ENCODE assay signal across 1 cellular context in the genomic region with DNA sequence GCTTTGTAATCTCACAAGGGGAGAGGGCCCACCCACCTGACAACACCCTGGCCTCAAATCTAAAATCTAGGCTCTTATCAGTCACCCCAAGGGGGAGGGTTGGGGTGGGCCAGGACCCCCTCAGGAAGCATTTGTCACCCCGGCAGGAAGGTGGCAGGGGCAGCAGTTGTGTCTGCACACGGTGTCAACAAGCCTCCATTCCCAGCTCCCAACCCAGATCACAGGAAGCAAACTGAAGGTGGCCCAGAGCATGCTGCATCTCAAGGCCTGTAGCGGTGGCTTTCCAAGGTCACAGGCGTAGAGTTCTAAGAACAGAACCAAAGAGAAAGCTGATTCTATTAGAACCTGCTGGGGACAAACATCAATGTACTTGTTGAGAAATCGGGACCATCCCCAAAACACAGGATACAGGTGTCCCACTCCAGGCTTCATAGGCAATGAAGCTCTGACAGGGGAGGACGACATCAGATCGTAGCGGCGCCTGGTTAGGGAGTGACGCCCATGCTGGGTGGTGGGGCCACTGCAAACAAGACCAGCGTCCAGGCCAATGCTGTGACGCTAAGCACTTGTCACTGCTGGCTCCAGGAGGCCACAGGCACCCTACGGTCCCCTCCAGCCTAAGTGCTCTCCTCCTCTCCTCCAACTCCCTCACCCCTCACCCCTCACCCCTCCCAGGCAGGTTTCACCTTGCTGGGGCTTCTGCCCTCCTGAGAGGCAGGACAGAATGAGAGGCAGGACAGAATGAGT.
TF ChIP-seq lines count a peak whose summit lies in the region.

No MANE protein-coding gene starts in this region.

TF ChIP-seq in GM23338, 12 proteins besides CTCF, POLR2A, EP300 and RAD21 (continued from another document):
- TF ChIP-seq ZNF462 (CRISPR knock-in tag; IDR thresholded peaks at IDR 0.05) (no peak), NANOG (IDR thresholded peaks at IDR 0.05; ENCODE audit: borderline replicate concordance) (no peak), EZH2 (IDR thresholded peaks at IDR 0.05; ENCODE audit: low read depth, unreplicated experiment) (no peak), ZNF331 (CRISPR knock-in tag; IDR thresholded peaks at IDR 0.05; ENCODE audit: low read depth) (no peak), CREB1 (CRISPR knock-in tag; IDR thresholded peaks at IDR 0.05; ENCODE audit: low read depth) (no peak), ETS1 (IDR thresholded peaks at IDR 0.05) (no peak), POLR2AphosphoS5 (IDR thresholded peaks at IDR 0.05; ENCODE audit: low read depth) (no peak), STAT1 (IDR thresholded peaks at IDR 0.05; ENCODE audit: unreplicated experiment) (no peak), ZNF114 (CRISPR knock-in tag; IDR thresholded peaks at IDR 0.05) (no peak), EZH2phosphoT487 (IDR thresholded peaks at IDR 0.05; ENCODE audit: unreplicated experiment) (no peak)
- TF ChIP-seq, protein P1, sequence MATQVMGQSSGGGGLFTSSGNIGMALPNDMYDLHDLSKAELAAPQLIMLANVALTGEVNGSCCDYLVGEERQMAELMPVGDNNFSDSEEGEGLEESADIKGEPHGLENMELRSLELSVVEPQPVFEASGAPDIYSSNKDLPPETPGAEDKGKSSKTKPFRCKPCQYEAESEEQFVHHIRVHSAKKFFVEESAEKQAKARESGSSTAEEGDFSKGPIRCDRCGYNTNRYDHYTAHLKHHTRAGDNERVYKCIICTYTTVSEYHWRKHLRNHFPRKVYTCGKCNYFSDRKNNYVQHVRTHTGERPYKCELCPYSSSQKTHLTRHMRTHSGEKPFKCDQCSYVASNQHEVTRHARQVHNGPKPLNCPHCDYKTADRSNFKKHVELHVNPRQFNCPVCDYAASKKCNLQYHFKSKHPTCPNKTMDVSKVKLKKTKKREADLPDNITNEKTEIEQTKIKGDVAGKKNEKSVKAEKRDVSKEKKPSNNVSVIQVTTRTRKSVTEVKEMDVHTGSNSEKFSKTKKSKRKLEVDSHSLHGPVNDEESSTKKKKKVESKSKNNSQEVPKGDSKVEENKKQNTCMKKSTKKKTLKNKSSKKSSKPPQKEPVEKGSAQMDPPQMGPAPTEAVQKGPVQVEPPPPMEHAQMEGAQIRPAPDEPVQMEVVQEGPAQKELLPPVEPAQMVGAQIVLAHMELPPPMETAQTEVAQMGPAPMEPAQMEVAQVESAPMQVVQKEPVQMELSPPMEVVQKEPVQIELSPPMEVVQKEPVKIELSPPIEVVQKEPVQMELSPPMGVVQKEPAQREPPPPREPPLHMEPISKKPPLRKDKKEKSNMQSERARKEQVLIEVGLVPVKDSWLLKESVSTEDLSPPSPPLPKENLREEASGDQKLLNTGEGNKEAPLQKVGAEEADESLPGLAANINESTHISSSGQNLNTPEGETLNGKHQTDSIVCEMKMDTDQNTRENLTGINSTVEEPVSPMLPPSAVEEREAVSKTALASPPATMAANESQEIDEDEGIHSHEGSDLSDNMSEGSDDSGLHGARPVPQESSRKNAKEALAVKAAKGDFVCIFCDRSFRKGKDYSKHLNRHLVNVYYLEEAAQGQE (IDR thresholded peaks at IDR 0.05; ENCODE audit: unreplicated experiment): no peak
